Comparison of ENCODE assay signal across 6 cellular contexts in the genomic region with DNA sequence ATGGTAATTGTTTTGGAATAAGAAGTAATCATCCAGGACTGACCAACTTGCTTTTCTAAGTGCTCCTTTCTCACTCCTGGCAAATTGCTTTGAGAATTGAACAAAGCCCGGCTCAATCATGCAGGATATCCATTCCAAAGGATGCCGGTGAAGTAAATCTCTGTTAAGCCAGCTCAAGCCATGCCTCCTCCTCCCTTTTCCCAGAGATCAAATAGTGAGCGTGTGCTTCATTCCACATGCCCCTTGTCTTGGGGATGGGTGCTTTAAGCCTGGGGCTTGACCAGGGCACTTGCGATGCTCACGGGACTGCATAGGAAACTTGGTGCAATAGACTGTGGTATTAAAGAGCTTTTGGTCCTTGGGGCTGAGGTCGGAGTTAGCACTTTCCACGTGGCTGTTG.
"Had no signal": no experiment of that assay in that cellular context is flagged by ENCODE, and none has a peak within 500 bp of the region (broad histone marks: within the 10 kb centered on the region; RNA-seq: fewer than 3 reads in every experiment).

No MANE protein-coding gene starts in this region.

- DNase-seq: GM23248, H9, HCEC 1CT, KBM-7 had no signal

- H3K9ac ChIP-seq: GM23248, KMS-11 had no signal

- H3K36me3 Mint-ChIP-seq: IgD-negative memory B cell had no signal

- H3K4me3 ChIP-seq: GM23248 had no signal

- H2AFZ ChIP-seq: GM23248 had no signal

- H3K9me3 Mint-ChIP-seq: H9 had no signal

- H3K4me2 ChIP-seq: KMS-11 had no signal

- H3K4me3 Mint-ChIP-seq: H9, IgD-negative memory B cell had no signal

- H3K27ac ChIP-seq: GM23248, KMS-11 had no signal

- H3K4me1 Mint-ChIP-seq: IgD-negative memory B cell had no signal

- H3K27ac Mint-ChIP-seq: H9, IgD-negative memory B cell had no signal
